Comparison of ENCODE assay signal across 1 cellular context in the genomic region with DNA sequence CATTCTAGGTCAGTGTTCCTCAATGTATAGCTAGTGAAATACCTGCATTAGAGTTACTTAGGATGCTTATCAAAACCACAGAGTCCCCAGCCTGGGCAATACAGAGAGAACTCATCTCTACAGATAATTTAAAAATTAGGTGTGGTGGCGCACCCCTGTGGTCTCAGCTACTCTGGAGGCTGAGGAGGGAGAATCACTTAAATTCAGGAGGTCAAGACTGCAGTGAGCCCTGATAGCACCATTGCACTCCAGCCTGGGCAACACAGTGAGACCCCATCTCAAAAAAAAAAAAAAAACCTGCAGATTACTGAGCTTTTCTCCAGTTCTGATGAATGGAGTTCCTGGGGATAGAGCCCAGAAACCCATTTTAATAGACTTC.
A peak's percentile ranks its signal among the peaks of the same experiment; 100 is the strongest.
TF ChIP-seq lines count a peak whose summit lies in the region.

No MANE protein-coding gene starts in this region.

TF ChIP-seq in H1, 55 proteins besides CTCF, POLR2A, EP300 and RAD21:
- TF ChIP-seq KDM1A (IDR thresholded peaks at IDR 0.05; ENCODE audit: borderline replicate concordance, low read length) (peak; percentile 53; the same call in 1 of the 2 replicates), RXRA (IDR thresholded peaks at IDR 0.05; ENCODE audit: insufficient read depth, low read depth, low read length) (no peak)
